Comparison of ENCODE assay signal across 23 cellular contexts in genomic region chr11:120386318-120386717, GRCh38.
"Had no signal": no experiment of that assay in that cellular context is flagged by ENCODE, and none has a peak within 500 bp of the region (broad histone marks: within the 10 kb centered on the region; RNA-seq: fewer than 3 reads in every experiment).

No MANE protein-coding gene starts in this region.

- H3K4me3 Mint-ChIP-seq: dendritic cell treated with granulocyte-macrophage colony-stimulating factor and Interleukin-4, amounts not matched to agents 40 ng/mL and 50 ng/mL, for 4 days; endodermal cell; natural killer cell treated with Interleukin-12 subunit alpha and Interleukin-12 subunit beta and Interleukin-15 and Interleukin-18, amount 100 ng/mL, for 72 hours; stimulated activated effector memory CD8-positive, alpha-beta T cell treated with anti-CD3 and anti-CD28 coated beads, Interleukin-12 subunit alpha, Interleukin-12 subunit beta, amount 100 ng/mL, for 72 hours had no signal

- DNase-seq: endodermal cell; erythroblast; foreskin melanocyte; head of caudate nucleus; kidney; left cardiac atrium; left ventricle myocardium superior; mesenchymal stem cell; midbrain; posterior cingulate gyrus; stimulated activated CD4-positive, alpha-beta T cell treated with anti-CD3 and anti-CD28 coated beads, Interleukin-4, amount 100 ng/mL, for 1 hour; stimulated activated CD8-positive, alpha-beta memory T cell treated with anti-CD3 and anti-CD28 coated beads, Interleukin-4, amount 100 ng/mL, for 48 hours; stimulated activated naive CD8-positive, alpha-beta T cell treated with anti-CD3 and anti-CD28 coated beads, Interleukin-15, Interleukin-2, amounts not matched to agents 100 U/mL and 50 U/mL, for 24 hours; tibial artery; upper lobe of left lung; uterus had no signal

- H3K36me3 Mint-ChIP-seq: natural killer cell treated with Interleukin-12 subunit alpha and Interleukin-12 subunit beta and Interleukin-15 and Interleukin-18, amount 100 ng/mL, for 72 hours; stimulated activated effector memory CD8-positive, alpha-beta T cell treated with anti-CD3 and anti-CD28 coated beads, Interleukin-12 subunit alpha, Interleukin-12 subunit beta, amount 100 ng/mL, for 72 hours had no signal

- ATAC-seq: left cardiac atrium; left ventricle myocardium superior; natural killer cell treated with Interleukin-12 subunit alpha and Interleukin-12 subunit beta and Interleukin-15 and Interleukin-18, amount 100 ng/mL, for 72 hours; stimulated activated effector memory CD8-positive, alpha-beta T cell treated with anti-CD3 and anti-CD28 coated beads, Interleukin-12 subunit alpha, Interleukin-12 subunit beta, amount 100 ng/mL, for 72 hours; stimulated activated naive CD8-positive, alpha-beta T cell treated with anti-CD3 and anti-CD28 coated beads, Interleukin-15, Interleukin-2, amounts not matched to agents 100 U/mL and 50 U/mL, for 24 hours had no signal

- H3K27ac Mint-ChIP-seq: dendritic cell treated with granulocyte-macrophage colony-stimulating factor and Interleukin-4, amounts not matched to agents 40 ng/mL and 50 ng/mL, for 4 days; endodermal cell; natural killer cell treated with Interleukin-12 subunit alpha and Interleukin-12 subunit beta and Interleukin-15 and Interleukin-18, amount 100 ng/mL, for 72 hours; stimulated activated effector memory CD8-positive, alpha-beta T cell treated with anti-CD3 and anti-CD28 coated beads, Interleukin-12 subunit alpha, Interleukin-12 subunit beta, amount 100 ng/mL, for 72 hours had no signal

- H3K36me3 ChIP-seq: neutrophil, right atrium auricular region, tibial artery, upper lobe of left lung, uterus had no signal

- H3K9me3 Mint-ChIP-seq: natural killer cell treated with Interleukin-12 subunit alpha and Interleukin-12 subunit beta and Interleukin-15 and Interleukin-18, amount 100 ng/mL, for 72 hours had no signal

- H3K27ac ChIP-seq: hepatocyte, neutrophil, right atrium auricular region, tibial artery, upper lobe of left lung had no signal

- H3K9me3 ChIP-seq: neutrophil, right atrium auricular region, tibial artery, upper lobe of left lung, uterus had no signal

- H3K27me3 ChIP-seq: hepatocyte, right atrium auricular region, tibial artery, upper lobe of left lung, uterus had no signal

- H3K4me3 ChIP-seq: hepatocyte, lung, right atrium auricular region, tibial artery, upper lobe of left lung, uterus had no signal
